Comparison of ENCODE assay signal across 18 cellular contexts in genomic region chr11:92443109-92443508, GRCh38.
"Had no signal": no experiment of that assay in that cellular context is flagged by ENCODE, and none has a peak within 500 bp of the region (broad histone marks: within the 10 kb centered on the region; RNA-seq: fewer than 3 reads in every experiment).

No MANE protein-coding gene starts in this region.

- H3K27me3 Mint-ChIP-seq: activated naive CD4-positive, alpha-beta T cell treated with anti-CD3 and anti-CD28 coated beads, Interleukin-2, amount 50 U/mL, for 24 hours; effector memory CD8-positive, alpha-beta T cell; progenitor cell of endocrine pancreas had no signal

- H3K9ac ChIP-seq: neural progenitor cell had no signal

- H3K9me3 Mint-ChIP-seq: activated naive CD4-positive, alpha-beta T cell treated with anti-CD3 and anti-CD28 coated beads, Interleukin-2, amount 50 U/mL, for 24 hours; neural progenitor cell; stimulated activated naive B cell treated with anti-CD40 and anti-IgM and Interleukin-4, amounts not matched to agents 10 μg/mL and 1 μg/mL and 100 μg/mL, for 72 hours had no signal

- H3K27ac Mint-ChIP-seq: activated naive CD4-positive, alpha-beta T cell treated with anti-CD3 and anti-CD28 coated beads, Interleukin-2, amount 50 U/mL, for 24 hours; activated T-cell treated with anti-CD3 and anti-CD28 coated beads, Interleukin-2, amount 50 U/mL, for 72 hours; effector memory CD8-positive, alpha-beta T cell; neural progenitor cell; progenitor cell of endocrine pancreas; stimulated activated naive B cell treated with anti-CD40 and anti-IgM and Interleukin-4, amounts not matched to agents 10 μg/mL and 1 μg/mL and 100 μg/mL, for 72 hours had no signal

- H3K4me2 ChIP-seq: neural progenitor cell had no signal

- H3K4me3 Mint-ChIP-seq: activated naive CD4-positive, alpha-beta T cell treated with anti-CD3 and anti-CD28 coated beads, Interleukin-2, amount 50 U/mL, for 24 hours; activated T-cell treated with anti-CD3 and anti-CD28 coated beads, Interleukin-2, amount 50 U/mL, for 72 hours; effector memory CD8-positive, alpha-beta T cell; neural progenitor cell; stimulated activated naive B cell treated with anti-CD40 and anti-IgM and Interleukin-4, amounts not matched to agents 10 μg/mL and 1 μg/mL and 100 μg/mL, for 72 hours had no signal

- DNase-seq: activated CD4-positive, alpha-beta T cell treated with anti-CD3 and anti-CD28 coated beads, Interleukin-2, amount 50 U/mL, for 4 hours; activated CD4-positive, CD25-positive, alpha-beta regulatory T cell treated with anti-CD3 and anti-CD28 coated beads, Interleukin-2, amount 50 U/mL, for 72 hours; activated gamma-delta T cell; activated T-cell treated with anti-CD3 and anti-CD28 coated beads, Interleukin-2, amount 50 U/mL, for 72 hours; adrenal gland; effector memory CD8-positive, alpha-beta T cell; foreskin keratinocyte; hippocampal formation; islet precursor cell; midbrain; right lobe of liver; spleen; stimulated activated naive B cell treated with anti-CD40 and anti-IgM and Interleukin-4, amounts not matched to agents 10 μg/mL and 1 μg/mL and 100 μg/mL, for 72 hours; T1000 had no signal

- H3K4me1 ChIP-seq: adrenal gland, right lobe of liver, spleen had no signal

- H3K9me3 ChIP-seq: adrenal gland, right lobe of liver, spleen had no signal

- H3K36me3 ChIP-seq: adrenal gland, cardiac muscle cell, neural progenitor cell, right lobe of liver, spleen had no signal

- H3K27me3 ChIP-seq: adrenal gland, cardiac muscle cell, foreskin keratinocyte, neural progenitor cell, right lobe of liver, spleen had no signal

- H3K4me1 Mint-ChIP-seq: activated naive CD4-positive, alpha-beta T cell treated with anti-CD3 and anti-CD28 coated beads, Interleukin-2, amount 50 U/mL, for 24 hours; stimulated activated naive B cell treated with anti-CD40 and anti-IgM and Interleukin-4, amounts not matched to agents 10 μg/mL and 1 μg/mL and 100 μg/mL, for 72 hours had no signal

- H3K36me3 Mint-ChIP-seq: activated naive CD4-positive, alpha-beta T cell treated with anti-CD3 and anti-CD28 coated beads, Interleukin-2, amount 50 U/mL, for 24 hours; stimulated activated naive B cell treated with anti-CD40 and anti-IgM and Interleukin-4, amounts not matched to agents 10 μg/mL and 1 μg/mL and 100 μg/mL, for 72 hours had no signal

- H3K4me3 ChIP-seq: adrenal gland, cardiac muscle cell, neural progenitor cell, right lobe of liver, spleen had no signal

- H3K27ac ChIP-seq: adrenal gland, cardiac muscle cell, foreskin keratinocyte, neural progenitor cell, right lobe of liver, spleen had no signal

- ATAC-seq: activated T-cell treated with anti-CD3 and anti-CD28 coated beads, Interleukin-2, amount 50 U/mL, for 72 hours; effector memory CD8-positive, alpha-beta T cell; foreskin keratinocyte; right lobe of liver; stimulated activated naive B cell treated with anti-CD40 and anti-IgM and Interleukin-4, amounts not matched to agents 10 μg/mL and 1 μg/mL and 100 μg/mL, for 72 hours had no signal

- H2AFZ ChIP-seq: neural progenitor cell had no signal
